In the genomic region with DNA sequence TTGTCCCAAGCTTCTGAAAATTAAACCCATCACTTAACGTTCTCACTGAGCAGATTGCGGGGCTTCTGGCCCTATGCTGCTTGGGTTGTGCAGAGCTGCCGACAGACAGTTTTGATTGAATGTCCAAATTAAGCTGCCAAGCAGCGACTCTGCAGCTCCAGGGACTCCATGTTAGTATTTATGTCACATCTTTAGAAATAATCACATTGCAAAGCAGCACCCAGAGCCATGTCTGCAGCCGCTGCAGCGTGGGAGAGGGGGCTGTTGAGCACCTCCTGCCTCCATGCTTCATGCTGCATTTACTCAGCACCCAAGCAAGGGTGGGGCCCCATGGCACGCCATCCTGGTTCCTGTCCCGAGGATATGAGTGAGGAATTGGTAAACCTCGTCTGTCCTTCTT, we compare ENCODE assay signal across 27 cellular contexts.
DNase-seq lines count a peak whose midpoint lies in the region; ATAC-seq, FAIRE-seq and TF ChIP-seq lines count a peak whose summit lies in the region.
"Had no signal": no experiment of that assay in that cellular context is flagged by ENCODE, and none has a peak within 500 bp of the region (broad histone marks: within the 10 kb centered on the region; RNA-seq: fewer than 3 reads in every experiment).

No MANE protein-coding gene starts in this region.

- H3K23ac ChIP-seq in neuronal stem cell (ENCODE audit: low read depth, low read length, poor library complexity), result no peak overlapping the region

- H3K27ac ChIP-seq in GM12878 (ENCODE audit: control insufficient read depth, insufficient read depth), result no peak overlapping the region
- peak overlapping the region; percentile 60 for H3K27ac ChIP-seq in endodermal cell (ENCODE audit: low read depth, low read length)
- H3K27ac ChIP-seq in neuronal stem cell (replicated peaks; ENCODE audit: low read length), result no peak overlapping the region
- H3K27ac ChIP-seq in osteoblast (ENCODE audit: low read depth, low read length), result no peak overlapping the region
- H3K27ac ChIP-seq: A549, GM23248 had no signal

- H3K27me3 Mint-ChIP-seq in endodermal cell (ENCODE audit: insufficient read depth), result peaks cover 6% of the 10 kb centered on the region
- no peaks in the 10 kb centered on the region for H3K27me3 Mint-ChIP-seq in activated CD8-positive, alpha-beta memory T cell treated with anti-CD3 and anti-CD28 coated beads, Interleukin-2, amount 10 ng/mL, durations not matched to agents 7 days and 5 days
- H3K27me3 Mint-ChIP-seq in activated T-cell treated with anti-CD3 and anti-CD28 coated beads, Interleukin-2, amount 50 U/mL, for 24 hours, result no peaks in the 10 kb centered on the region
- H3K27me3 Mint-ChIP-seq: B cell had no signal

- H2AFZ ChIP-seq in GM12878 (ENCODE audit: control insufficient read depth, low read depth, low read length), result no peak overlapping the region
- H2AFZ ChIP-seq in neuronal stem cell (ENCODE audit: low read length), result peak overlapping the region; percentile 26
- H2AFZ ChIP-seq in osteoblast (ENCODE audit: low read length), result no peak overlapping the region
- H2AFZ ChIP-seq: GM23248 had no signal

- H3K36me3 ChIP-seq in GM12878 (ENCODE audit: control insufficient read depth in 2 of 2, insufficient read depth in 2 of 2, low read length in 1 of 2) (peaks cover 4 to 5% of the 10 kb centered on the region in 2 experiments; a peak in 2 of 4 replicates), endodermal cell (ENCODE audit: control insufficient read depth, insufficient read depth, low read length) (no peaks in the 10 kb centered on the region), neuronal stem cell (replicated peaks in 1 of 2; ENCODE audit: control insufficient read depth in 2 of 2, insufficient read depth in 2 of 2, low read length in 2 of 2) (no peaks in the 10 kb centered on the region), osteoblast (ENCODE audit: insufficient read depth, low read length) (no peaks in the 10 kb centered on the region)
- H3K36me3 ChIP-seq: HAP-1 had no signal

- H3K4me3 ChIP-seq in GM12878 (no peak overlapping the region), endodermal cell (ENCODE audit: low read length) (no peak overlapping the region), neuronal stem cell (ENCODE audit: low read length in 2 of 2) (no peak overlapping the region), osteoblast (ENCODE audit: insufficient read depth, low read length) (no peak overlapping the region)
- H3K4me3 ChIP-seq: A549, GM23248, HAP-1 had no signal

- no peak overlapping the region for H2BK12ac ChIP-seq in neuronal stem cell (ENCODE audit: low read length)

- H3K4me3 Mint-ChIP-seq in endodermal cell, result no peak overlapping the region
- no peak overlapping the region for H3K4me3 Mint-ChIP-seq in activated CD8-positive, alpha-beta memory T cell treated with anti-CD3 and anti-CD28 coated beads, Interleukin-2, amount 10 ng/mL, durations not matched to agents 7 days and 5 days
- no peak overlapping the region for H3K4me3 Mint-ChIP-seq in activated T-cell treated with anti-CD3 and anti-CD28 coated beads, Interleukin-2, amount 50 U/mL, for 24 hours
- H3K4me3 Mint-ChIP-seq: B cell, HFFc6 had no signal

- H4K20me1 ChIP-seq in GM12878 (ENCODE audit: control insufficient read depth, insufficient read depth), result peaks cover 3% of the 10 kb centered on the region; the same call in 1 of the 2 replicates
- H4K20me1 ChIP-seq in osteoblast (ENCODE audit: insufficient read depth, low read length), result no peaks in the 10 kb centered on the region

- WGBS in GM12878 (ENCODE audit: insufficient coverage, insufficient replicate concordance, low lambda C conversion rate, missing lambda C conversion rate), result 84% methylated on average over 9 of the region's 9 CpGs
- 87 to 88% methylated on average over 3 to 9 of the region's 9 CpGs for WGBS in endodermal cell (ENCODE audit: insufficient coverage in 1 of 2, insufficient read length in 1 of 2), 2 experiments
- WGBS in neuronal stem cell (ENCODE audit: extremely low coverage in 2 of 2, insufficient read length in 2 of 2, insufficient replicate concordance in 1 of 2), 2 donors, result no CpG with 5 or more reads among the region's 9 CpGs

- FAIRE-seq in GM12878 (lab: Jason Lieb, UNC), result no peak
- FAIRE-seq: A549, GM12892, GM19239 had no signal

- DNase-seq in GM12878 (ENCODE audit: low read depth, low spot score) (no peak), endodermal cell (no peak), neuronal stem cell (ENCODE audit: low spot score) (no peak), osteoblast (ENCODE audit: insufficient read length, low spot score, missing footprints) (no peak)
- DNase-seq in activated CD8-positive, alpha-beta memory T cell treated with anti-CD3 and anti-CD28 coated beads, Interleukin-2, amount 10 ng/mL, durations not matched to agents 7 days and 5 days, result no peak
- no peak for DNase-seq in activated T-cell treated with anti-CD3 and anti-CD28 coated beads, Interleukin-2, amount 50 U/mL, for 24 hours
- DNase-seq: Calu3, DMS79 treated with DMSO at 0.1 percent for 48 hours, GF-D8, GM23248, HFFc6, KBM-7, MV-4-11, NCI-H1105, NCI-H146, NCI-H1930, NCI-H2107, NCI-H524, NCI-H774, PC-3, SK-N-SH had no signal

- H3K27me3 ChIP-seq in GM12878 (replicated peaks in 1 of 2; ENCODE audit: control insufficient read depth in 2 of 2, insufficient read depth in 2 of 2, low read length in 1 of 2), result no peaks in the 10 kb centered on the region
- peaks cover 14% of the 10 kb centered on the region for H3K27me3 ChIP-seq in endodermal cell (ENCODE audit: control insufficient read depth, insufficient read depth, low read length, poor library complexity, severe bottlenecking)
- no peaks in the 10 kb centered on the region for H3K27me3 ChIP-seq in neuronal stem cell (ENCODE audit: control insufficient read depth in 3 of 3, insufficient read depth in 3 of 3, low read depth in 1 of 3, low read length in 3 of 3)
- no peaks in the 10 kb centered on the region for H3K27me3 ChIP-seq in osteoblast (ENCODE audit: insufficient read depth, low read length)

- in situ Hi-C loops in GM12878 (cut with MboI), result no loop called here

- no peaks in the 10 kb centered on the region for H3K36me3 Mint-ChIP-seq in endodermal cell (ENCODE audit: low read depth)
- peaks cover 7% of the 10 kb centered on the region for H3K36me3 Mint-ChIP-seq in activated CD8-positive, alpha-beta memory T cell treated with anti-CD3 and anti-CD28 coated beads, Interleukin-2, amount 10 ng/mL, durations not matched to agents 7 days and 5 days
- peaks cover 8% of the 10 kb centered on the region for H3K36me3 Mint-ChIP-seq in activated T-cell treated with anti-CD3 and anti-CD28 coated beads, Interleukin-2, amount 50 U/mL, for 24 hours (ENCODE audit: low read depth)

- POLR2A ChIA-PET in GM12878 (lab: Charles Lee), result no interaction called here

- no peak overlapping the region for H2BK5ac ChIP-seq in neuronal stem cell (ENCODE audit: low read length)

- no peak overlapping the region for H3K14ac ChIP-seq in neuronal stem cell (ENCODE audit: low read length)

- no peak overlapping the region for H4K91ac ChIP-seq in neuronal stem cell (ENCODE audit: low read depth, low read length, poor library complexity)

- TF ChIP-seq RAD21 in GM12878 (IDR thresholded peaks at IDR 0.05; ENCODE audit: insufficient read depth, low read depth, low read length), result no peak

- no peak overlapping the region for H3K27ac Mint-ChIP-seq in endodermal cell
- H3K27ac Mint-ChIP-seq in activated CD8-positive, alpha-beta memory T cell treated with anti-CD3 and anti-CD28 coated beads, Interleukin-2, amount 10 ng/mL, durations not matched to agents 7 days and 5 days, result no peak overlapping the region
- no peak overlapping the region for H3K27ac Mint-ChIP-seq in activated T-cell treated with anti-CD3 and anti-CD28 coated beads, Interleukin-2, amount 50 U/mL, for 24 hours
- H3K27ac Mint-ChIP-seq: HFFc6 had no signal

- H3K4me2 ChIP-seq in GM12878 (ENCODE audit: control insufficient read depth, insufficient read depth) (no peak overlapping the region), neuronal stem cell (ENCODE audit: insufficient read depth, low read length, poor library complexity, severe bottlenecking) (no peak overlapping the region), osteoblast (ENCODE audit: insufficient read depth, low read length) (no peak overlapping the region)
- H3K4me2 ChIP-seq: A549, SK-N-SH had no signal

- TF ChIP-seq CTCF in GM12878 (IDR thresholded peaks at IDR 0.05 in 2 of 3, conservative IDR thresholded peaks at IDR 0.05 in 1 of 3; ENCODE audit: control insufficient read depth in 2 of 3, extremely low read depth in 1 of 3, insufficient read depth in 1 of 3, low read depth in 3 of 3, low read length in 3 of 3), result no peak
- TF ChIP-seq CTCF in endodermal cell (conservative IDR thresholded peaks at IDR 0.05), result no peak
- TF ChIP-seq CTCF in osteoblast (IDR thresholded peaks at IDR 0.05; ENCODE audit: extremely low read depth, low read depth, low read length), result no peak

- ATAC-seq in GM12878, result no peak
- no peak for ATAC-seq in HG02571 (IDR thresholded peaks at IDR 0.05; ENCODE audit: unreplicated experiment)
- no peak for ATAC-seq in activated CD8-positive, alpha-beta memory T cell treated with anti-CD3 and anti-CD28 coated beads, Interleukin-2, amount 10 ng/mL, durations not matched to agents 7 days and 5 days
- ATAC-seq: A549, PC-3 had no signal

- H3K9me3 Mint-ChIP-seq in endodermal cell, result no peaks in the 10 kb centered on the region
- no peaks in the 10 kb centered on the region for H3K9me3 Mint-ChIP-seq in activated CD8-positive, alpha-beta memory T cell treated with anti-CD3 and anti-CD28 coated beads, Interleukin-2, amount 10 ng/mL, durations not matched to agents 7 days and 5 days (ENCODE audit: low read depth)
- H3K9me3 Mint-ChIP-seq in activated T-cell treated with anti-CD3 and anti-CD28 coated beads, Interleukin-2, amount 50 U/mL, for 24 hours, result no peaks in the 10 kb centered on the region

- TF ChIP-seq EP300 in GM12878 (IDR thresholded peaks at IDR 0.05; ENCODE audit: borderline replicate concordance in 1 of 2, control insufficient read depth in 1 of 2, low read depth in 2 of 2, low read length in 2 of 2), result no peak

- TF ChIP-seq POLR2A in GM12878 (IDR thresholded peaks at IDR 0.05; ENCODE audit: low read depth, low read length), result no peak

- H3K9me3 ChIP-seq in GM12878 (replicated peaks; ENCODE audit: control insufficient read depth, insufficient read depth, low read length), result no peaks in the 10 kb centered on the region
- H3K9me3 ChIP-seq in endodermal cell (ENCODE audit: control insufficient read depth, low read length), result no peaks in the 10 kb centered on the region
- H3K9me3 ChIP-seq in neuronal stem cell (replicated peaks in 1 of 2; ENCODE audit: control insufficient read depth in 2 of 2, insufficient read depth in 1 of 2, low read depth in 1 of 2, low read length in 2 of 2), result no peaks in the 10 kb centered on the region
- no peaks in the 10 kb centered on the region for H3K9me3 ChIP-seq in osteoblast (ENCODE audit: low read depth, low read length)
- H3K9me3 ChIP-seq: A549, HAP-1, SK-N-SH had no signal

- SMC1A ChIA-PET in GM12878 (lab: Charles Lee; ENCODE audit: uncharacterized antibody, unreplicated experiment), result interaction anchor here (1.9 kb wide), 1 partner anchor 21 kb away, joined by 7 read pairs; no protein-coding TSS in a partner anchor

- BruUV-seq in GM12878 (replicated peaks; lab: Mats Ljungman, UMichigan), result no TSS peak

- no peaks in the 10 kb centered on the region for H3K79me1 ChIP-seq in neuronal stem cell (ENCODE audit: low read depth, low read length)

- H3K4ac ChIP-seq in neuronal stem cell (ENCODE audit: low read length), result no peak overlapping the region

- RAD21 ChIA-PET in GM12878 (lab: Charles Lee; ENCODE audit: unreplicated experiment), result no interaction called here

- no peak overlapping the region for H2AK5ac ChIP-seq in neuronal stem cell (ENCODE audit: low read depth, low read length)

- H3K9ac ChIP-seq in GM12878 (ENCODE audit: control insufficient read depth, insufficient read depth, low read length) (no peak overlapping the region), endodermal cell (ENCODE audit: extremely low read depth, low read length, poor library complexity, severe bottlenecking) (no peak overlapping the region), neuronal stem cell (ENCODE audit: low read depth, low read length, poor library complexity) (no peak overlapping the region)
- H3K9ac ChIP-seq: GM23248, SK-N-SH had no signal

- no peak overlapping the region for H2BK15ac ChIP-seq in neuronal stem cell (ENCODE audit: low read length)

- peaks cover 12% of the 10 kb centered on the region for H3K4me1 Mint-ChIP-seq in endodermal cell
- H3K4me1 Mint-ChIP-seq in activated CD8-positive, alpha-beta memory T cell treated with anti-CD3 and anti-CD28 coated beads, Interleukin-2, amount 10 ng/mL, durations not matched to agents 7 days and 5 days, result peaks cover 24% of the 10 kb centered on the region
- H3K4me1 Mint-ChIP-seq in activated T-cell treated with anti-CD3 and anti-CD28 coated beads, Interleukin-2, amount 50 U/mL, for 24 hours (ENCODE audit: low read depth), result peaks cover 30% of the 10 kb centered on the region

- H3K4me1 ChIP-seq in GM12878 (ENCODE audit: control insufficient read depth, insufficient read depth, low read length) (peaks cover 13% of the 10 kb centered on the region; the same call in 1 of the 2 replicates), endodermal cell (ENCODE audit: control insufficient read depth, insufficient read depth, low read length) (no peaks in the 10 kb centered on the region), neuronal stem cell (ENCODE audit: control insufficient read depth in 2 of 2, insufficient read depth in 1 of 2, low read depth in 1 of 2, low read length in 2 of 2) (peaks cover 0 to 4% of the 10 kb centered on the region in 2 donors), osteoblast (ENCODE audit: insufficient read depth, low read length) (no peaks in the 10 kb centered on the region)
- H3K4me1 ChIP-seq: A549 had no signal

- no peak overlapping the region for H4K8ac ChIP-seq in neuronal stem cell (ENCODE audit: low read depth, low read length)

- intact Hi-C loops in GM12878 (cut with micrococcal nuclease; ENCODE audit: unreplicated experiment), result loop anchor here (10.0 kb wide), 1 partner anchor 427 kb away; no protein-coding TSS in a partner anchor

- H3K79me2 ChIP-seq in GM12878 (ENCODE audit: control insufficient read depth, insufficient read depth, low read length), result no peaks in the 10 kb centered on the region; the same call in 1 of the 2 replicates
- no peaks in the 10 kb centered on the region for H3K79me2 ChIP-seq in osteoblast (ENCODE audit: insufficient read depth, low read length)

- peak overlapping the region; percentile 20 for H3K18ac ChIP-seq in neuronal stem cell (ENCODE audit: low read length)

- CTCF ChIA-PET in GM12878 (lab: Yijun Ruan, JAX), result interaction anchor here (1.2 kb wide), 1 partner anchor 38 kb away, joined by 3 read pairs; no protein-coding TSS in a partner anchor
- CTCF ChIA-PET in activated CD8-positive, alpha-beta memory T cell treated with anti-CD3 and anti-CD28 coated beads, Interleukin-2, amount 10 ng/mL, durations not matched to agents 7 days and 5 days (lab: Charles Lee), result interaction anchor here (1.4 kb wide), 1 partner anchor 11 kb away, joined by 3 read pairs; no protein-coding TSS in a partner anchor

- no peak overlapping the region for H2BK120ac ChIP-seq in neuronal stem cell (ENCODE audit: low read depth, low read length)
